Comparison of ENCODE assay signal across 2 cellular contexts in genomic region chr20:33770005-33770404, GRCh38.
TF ChIP-seq lines count a peak whose summit lies in the region.

No MANE protein-coding gene starts in this region.

TF ChIP-seq in K562, 482 proteins besides CTCF, POLR2A, EP300 and RAD21:
- no peak for TF ChIP-seq TGIF2 (CRISPR knock-in tag; IDR thresholded peaks at IDR 0.05)
- TF ChIP-seq, protein P1, sequence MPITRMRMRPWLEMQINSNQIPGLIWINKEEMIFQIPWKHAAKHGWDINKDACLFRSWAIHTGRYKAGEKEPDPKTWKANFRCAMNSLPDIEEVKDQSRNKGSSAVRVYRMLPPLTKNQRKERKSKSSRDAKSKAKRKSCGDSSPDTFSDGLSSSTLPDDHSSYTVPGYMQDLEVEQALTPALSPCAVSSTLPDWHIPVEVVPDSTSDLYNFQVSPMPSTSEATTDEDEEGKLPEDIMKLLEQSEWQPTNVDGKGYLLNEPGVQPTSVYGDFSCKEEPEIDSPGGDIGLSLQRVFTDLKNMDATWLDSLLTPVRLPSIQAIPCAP (CRISPR knock-in tag; IDR thresholded peaks at IDR 0.05; ENCODE audit: borderline replicate concordance), result no peak
- no peak for TF ChIP-seq ZNF3 (CRISPR knock-in tag; IDR thresholded peaks at IDR 0.05)

TF ChIP-seq in SK-N-SH, 30 proteins besides CTCF, POLR2A, EP300 and RAD21:
- TF ChIP-seq CHD2 (IDR thresholded peaks at IDR 0.05; ENCODE audit: low read length, partially characterized antibody) (no peak), MEF2A (IDR thresholded peaks at IDR 0.05; ENCODE audit: borderline replicate concordance, low read depth) (no peak)
